8 cellular contexts compared by ENCODE assay signal in the genomic region with DNA sequence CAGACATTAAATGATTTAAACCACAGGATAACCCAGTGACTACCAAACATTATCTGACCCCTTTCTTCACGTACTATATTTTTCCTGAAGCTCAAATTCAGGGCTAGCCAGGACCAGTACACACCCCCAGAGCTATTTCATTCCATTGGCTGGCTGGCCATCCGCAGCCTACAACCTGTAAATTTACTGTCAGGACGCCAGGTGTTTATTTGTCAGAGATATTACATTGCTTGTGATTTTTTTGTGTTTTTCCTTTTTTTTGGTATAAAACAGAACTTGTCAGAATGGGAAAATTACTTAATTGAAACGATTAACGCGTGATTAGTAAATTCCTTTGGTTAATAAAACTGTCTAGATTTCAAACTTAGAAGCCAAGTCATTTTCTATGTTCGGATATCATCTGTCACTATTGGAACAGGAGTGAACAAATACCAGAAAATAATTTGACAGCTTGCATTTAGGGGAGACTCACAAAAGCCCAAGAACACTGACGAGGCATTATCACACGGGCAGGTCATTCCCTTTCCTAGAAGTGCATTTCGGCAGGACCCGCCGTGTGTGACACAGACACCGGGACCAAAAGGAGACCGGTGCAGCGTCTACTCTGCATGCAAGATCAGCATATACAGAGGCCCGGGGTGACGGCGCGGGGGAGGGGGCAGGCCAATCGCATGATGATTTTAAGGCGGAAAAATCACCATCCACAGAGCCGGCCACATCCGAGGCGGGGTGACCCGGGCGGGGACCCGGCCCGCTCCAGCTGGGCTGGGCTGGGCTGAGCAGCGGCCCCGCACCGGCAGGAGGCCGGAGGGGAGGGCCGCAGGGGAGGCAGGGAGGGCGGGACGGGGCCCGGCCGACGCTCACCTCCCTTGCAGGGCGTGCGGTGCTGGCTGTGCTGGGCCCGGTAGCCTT. TPM values are rescaled to one million over a fixed set of nuclear protein-coding genes. Genes with fewer than 3 reads are reported as not detected.
DNase-seq lines count a peak whose midpoint lies in the region; ATAC-seq, FAIRE-seq and TF ChIP-seq lines count a peak whose summit lies in the region.

No MANE protein-coding gene starts in this region.

- TF ChIP-seq EP300 in transverse colon (IDR thresholded peaks at IDR 0.05; ENCODE audit: low read depth): no peak

- no peak for TF ChIP-seq POLR2A in transverse colon (IDR thresholded peaks at IDR 0.05)

- in situ Hi-C loops in transverse colon (cut with MboI; ENCODE audit: low pct_ligation_motif_present in 1 of 4, low pct_unique_long_range_greater_than_20kb in 1 of 4, low sequenced_read_pairs in 3 of 4): no loop called here

- TF ChIP-seq CTCF in C4-2B (conservative IDR thresholded peaks at IDR 0.05) (no peak), transverse colon (IDR thresholded peaks at IDR 0.05) (no peak)

- DNase-seq in GM19239 (ENCODE audit: insufficient read length, low spot score): peak; percentile 16
- no peak for DNase-seq in SK-N-MC (ENCODE audit: low read depth, low spot score)
- DNase-seq in activated naive CD8-positive, alpha-beta T cell treated with anti-CD3 and anti-CD28 coated beads, Interleukin-2, amount 10 ng/mL, durations not matched to agents 7 days and 5 days: peak; percentile 77
- peak; percentile 79 for DNase-seq in cardiac septum (ENCODE audit: low spot score)
- DNase-seq in pons (ENCODE audit: low spot score): peak; percentile 56
- DNase-seq in transverse colon: peak; percentile 73

- H3K9me3 Mint-ChIP-seq in activated naive CD8-positive, alpha-beta T cell treated with anti-CD3 and anti-CD28 coated beads, Interleukin-2, amount 10 ng/mL, durations not matched to agents 7 days and 5 days: no peaks in the 10 kb centered on the region

- peak overlapping the region; percentile 64 for H3K9ac ChIP-seq in SK-N-MC (ENCODE audit: insufficient read length)

- POLR2A ChIA-PET in activated naive CD8-positive, alpha-beta T cell treated with anti-CD3 and anti-CD28 coated beads, Interleukin-2, amount 10 ng/mL, durations not matched to agents 7 days and 5 days (lab: Charles Lee): interaction anchor here (0.6 to 1.3 kb wide), 2 partner anchors 10 to 701 kb away, joined by 3 to 6 read pairs; no protein-coding TSS in a partner anchor

- H3K4me3 Mint-ChIP-seq in activated naive CD8-positive, alpha-beta T cell treated with anti-CD3 and anti-CD28 coated beads, Interleukin-2, amount 10 ng/mL, durations not matched to agents 7 days and 5 days: peak overlapping the region; percentile 97

- intact Hi-C loops in cardiac septum (cut with DNase I) (loop anchor here (2.0 kb wide), 1 partner anchor 123 kb away; no protein-coding TSS in a partner anchor), transverse colon (cut with DNase I; ENCODE audit: low total_unique reads) (no loop called here)

- H3K9me3 ChIP-seq in SK-N-MC (ENCODE audit: low read depth, low read length): no peaks in the 10 kb centered on the region
- H3K9me3 ChIP-seq in transverse colon: no peaks in the 10 kb centered on the region

- no peaks in the 10 kb centered on the region for H3K27me3 Mint-ChIP-seq in activated naive CD8-positive, alpha-beta T cell treated with anti-CD3 and anti-CD28 coated beads, Interleukin-2, amount 10 ng/mL, durations not matched to agents 7 days and 5 days

- 0 to 1% methylated on average over 7 to 32 of the region's 41 CpGs for WGBS in transverse colon (ENCODE audit: low coverage in 1 of 2), 2 donors

- peaks cover 13 to 58% (median 32%) of the 10 kb centered on the region in 4 donors for H3K4me1 ChIP-seq in transverse colon

- peak overlapping the region; percentile 80 for H3K4me3 ChIP-seq in SK-N-MC
- H3K4me3 ChIP-seq in transverse colon: peak overlapping the region; percentile 74 to 90 (median 77)

- H3K4me1 Mint-ChIP-seq in activated naive CD8-positive, alpha-beta T cell treated with anti-CD3 and anti-CD28 coated beads, Interleukin-2, amount 10 ng/mL, durations not matched to agents 7 days and 5 days: peaks cover 36% of the 10 kb centered on the region

- FAIRE-seq in GM19239 (lab: Jason Lieb, UNC): peak; percentile 88

- H3K36me3 ChIP-seq in SK-N-MC (ENCODE audit: insufficient read depth, low read length) (peaks cover under 1% of the 10 kb centered on the region; the same call in 1 of the 2 replicates), transverse colon (peaks cover 0 to 5% (median 2%) of the 10 kb centered on the region in 4 donors)

- H3K36me3 Mint-ChIP-seq in activated naive CD8-positive, alpha-beta T cell treated with anti-CD3 and anti-CD28 coated beads, Interleukin-2, amount 10 ng/mL, durations not matched to agents 7 days and 5 days: peaks cover 9% of the 10 kb centered on the region

- peak; percentile 27 for ATAC-seq in HG03432 (IDR thresholded peaks at IDR 0.05; ENCODE audit: unreplicated experiment)
- peak; percentile 17 for ATAC-seq in activated naive CD8-positive, alpha-beta T cell treated with anti-CD3 and anti-CD28 coated beads, Interleukin-2, amount 10 ng/mL, durations not matched to agents 7 days and 5 days (ENCODE audit: low read depth)

- H3K27ac Mint-ChIP-seq in activated naive CD8-positive, alpha-beta T cell treated with anti-CD3 and anti-CD28 coated beads, Interleukin-2, amount 10 ng/mL, durations not matched to agents 7 days and 5 days: peak overlapping the region; percentile 98

- no peaks in the 10 kb centered on the region for H3K27me3 ChIP-seq in transverse colon

- H3K27ac ChIP-seq in C4-2B (peak overlapping the region; percentile 94), SK-N-MC (no peak overlapping the region), transverse colon (peak overlapping the region; percentile 97 to 99 (median 99))

RNA-seq across cellular contexts. Expression of gene GLUD1, which starts 0.9 kb away (rescaled TPM):
- 10 to 100 TPM; 91.3 to 95.9 TPM for total RNA-seq in activated naive CD8-positive, alpha-beta T cell treated with anti-CD3 and anti-CD28 coated beads, Interleukin-2, amount 10 ng/mL, durations not matched to agents 7 days and 5 days
- 118 TPM for total RNA-seq in cardiac septum
- 100 to 1,000 TPM; 150 to 293 (median 201) TPM for total RNA-seq in transverse colon

RNA-seq across cellular contexts. Expression of gene SHLD2, which starts 1.3 kb away (rescaled TPM):
- 10 to 100 TPM; 25.9 to 26.1 TPM for total RNA-seq in activated naive CD8-positive, alpha-beta T cell treated with anti-CD3 and anti-CD28 coated beads, Interleukin-2, amount 10 ng/mL, durations not matched to agents 7 days and 5 days
- total RNA-seq in cardiac septum (13.7 TPM), transverse colon (10 to 100 TPM; 21.7 to 43.7 (median 37.3) TPM)
